In genomic region chr12:54589964-54590363, GRCh38 we compare ENCODE assay signal across 19 cellular contexts. TPM values are rescaled to one million over a fixed set of nuclear protein-coding genes. Genes with fewer than 3 reads are reported as not detected.
"Had no signal": no experiment of that assay in that cellular context is flagged by ENCODE, and none has a peak within 500 bp of the region (broad histone marks: within the 10 kb centered on the region; RNA-seq: fewer than 3 reads in every experiment).

No MANE protein-coding gene starts in this region.

- H3K36me3 Mint-ChIP-seq: memory B cell; natural killer cell; stimulated activated naive B cell treated with anti-CD40 and anti-IgM and Interleukin-4, amounts not matched to agents 10 μg/mL and 1 μg/mL and 100 μg/mL, for 72 hours had no signal

- H3K4me3 Mint-ChIP-seq: stimulated activated naive B cell treated with anti-CD40 and anti-IgM and Interleukin-4, amounts not matched to agents 10 μg/mL and 1 μg/mL and 100 μg/mL, for 72 hours had no signal

- H3K27ac ChIP-seq: colonic mucosa, tibial nerve had no signal

- H3K27ac Mint-ChIP-seq: activated T-helper 1 cell treated with anti-CD3 and anti-CD28 coated beads, Interleukin-12 subunit alpha, Interleukin-12 subunit beta, Interleukin-2, Interleukin-4 antibody, amounts not matched to agents 30 ng/mL and 10 ng/mL and 1 ng/mL, durations not matched to agents 14 hours and 24 hours and 36 hours; memory B cell; natural killer cell; stimulated activated naive B cell treated with anti-CD40 and anti-IgM and Interleukin-4, amounts not matched to agents 10 μg/mL and 1 μg/mL and 100 μg/mL, for 72 hours had no signal

- H3K36me3 ChIP-seq: colonic mucosa, esophagus muscularis mucosa, tibial nerve had no signal

- DNase-seq: caudate nucleus; colonic mucosa; hippocampal formation; kidney; left ventricle myocardium superior; natural killer cell; stimulated activated CD4-positive, alpha-beta T cell treated with anti-CD3 and anti-CD28 coated beads, Interleukin-2, amount 100 ng/mL, for 48 hours; stimulated activated naive B cell treated with anti-CD40 and anti-IgM and Interleukin-4, amounts not matched to agents 10 μg/mL and 1 μg/mL and 100 μg/mL, for 72 hours; substantia nigra; T-helper 9 cell had no signal

- H3K4me3 ChIP-seq: colonic mucosa, esophagus muscularis mucosa, tibial nerve had no signal

- ATAC-seq: activated CD4-positive, CD25-positive, alpha-beta regulatory T cell treated with anti-CD3 and anti-CD28 coated beads, Interleukin-2, amount 50 U/mL, for 24 hours; left ventricle myocardium superior; natural killer cell; stimulated activated naive B cell treated with anti-CD40 and anti-IgM and Interleukin-4, amounts not matched to agents 10 μg/mL and 1 μg/mL and 100 μg/mL, for 72 hours had no signal

- H3K9me3 Mint-ChIP-seq: activated T-helper 1 cell treated with anti-CD3 and anti-CD28 coated beads, Interleukin-12 subunit alpha, Interleukin-12 subunit beta, Interleukin-2, Interleukin-4 antibody, amounts not matched to agents 30 ng/mL and 10 ng/mL and 1 ng/mL, durations not matched to agents 14 hours and 24 hours and 36 hours; memory B cell; natural killer cell; stimulated activated naive B cell treated with anti-CD40 and anti-IgM and Interleukin-4, amounts not matched to agents 10 μg/mL and 1 μg/mL and 100 μg/mL, for 72 hours had no signal

- H3K9me3 ChIP-seq: colonic mucosa, esophagus muscularis mucosa, tibial nerve had no signal

RNA-seq across cellular contexts. Expression of gene PPP1R1A, which starts 1.5 kb away (rescaled TPM):
- total RNA-seq: activated CD8-positive, alpha-beta memory T cell treated with anti-CD3 and anti-CD28 coated beads for 36 hours; activated T-helper 1 cell treated with anti-CD3 and anti-CD28 coated beads, Interleukin-12 subunit alpha, Interleukin-12 subunit beta, Interleukin-2, Interleukin-4 antibody, amounts not matched to agents 30 ng/mL and 10 ng/mL and 1 ng/mL, durations not matched to agents 14 hours and 24 hours and 36 hours; glomerular endothelial cell; natural killer cell had no signal

RNA-seq across cellular contexts. Expression of gene PDE1B, which starts 40.6 kb away (rescaled TPM):
- total RNA-seq: glomerular endothelial cell, osteoblast had no signal

RNA-seq across cellular contexts. Expression of gene LACRT, which starts 44.7 kb away (rescaled TPM):
- total RNA-seq: activated CD8-positive, alpha-beta memory T cell treated with anti-CD3 and anti-CD28 coated beads for 36 hours; activated T-helper 1 cell treated with anti-CD3 and anti-CD28 coated beads, Interleukin-12 subunit alpha, Interleukin-12 subunit beta, Interleukin-2, Interleukin-4 antibody, amounts not matched to agents 30 ng/mL and 10 ng/mL and 1 ng/mL, durations not matched to agents 14 hours and 24 hours and 36 hours; colonic mucosa; esophagus muscularis mucosa; glomerular endothelial cell; kidney; left ventricle myocardium superior; natural killer cell; osteoblast; tibial nerve had no signal
- polyA plus RNA-seq: adipose tissue had no signal

RNA-seq across cellular contexts. Expression of gene DCD, which starts 58.2 kb away (rescaled TPM):
- total RNA-seq: activated CD8-positive, alpha-beta memory T cell treated with anti-CD3 and anti-CD28 coated beads for 36 hours; activated T-helper 1 cell treated with anti-CD3 and anti-CD28 coated beads, Interleukin-12 subunit alpha, Interleukin-12 subunit beta, Interleukin-2, Interleukin-4 antibody, amounts not matched to agents 30 ng/mL and 10 ng/mL and 1 ng/mL, durations not matched to agents 14 hours and 24 hours and 36 hours; colonic mucosa; esophagus muscularis mucosa; glomerular endothelial cell; kidney; left ventricle myocardium superior; natural killer cell; osteoblast; tibial nerve had no signal
- polyA plus RNA-seq: adipose tissue had no signal
